In genomic region chr1:121205786-121206711, GRCh38 we compare ENCODE assay signal across 9 cellular contexts. TPM values are rescaled to one million over a fixed set of nuclear protein-coding genes. Genes with fewer than 3 reads are reported as not detected.
A peak's percentile ranks its signal among the peaks of the same experiment; 100 is the strongest.
DNase-seq lines count a peak whose midpoint lies in the region; ATAC-seq and TF ChIP-seq lines count a peak whose summit lies in the region.
"Not testable (repeated sequence)": the region's sequence is repeated elsewhere in the genome, so short reads cannot be mapped to it uniquely, and the experiment has no call there.
"Had no signal": no experiment of that assay in that cellular context is flagged by ENCODE, and none has a peak within 500 bp of the region (broad histone marks: within the 10 kb centered on the region; RNA-seq: fewer than 3 reads in every experiment).

No MANE protein-coding gene starts in this region.

- H3K9me3 Mint-ChIP-seq in activated CD8-positive, alpha-beta memory T cell treated with anti-CD3 and anti-CD28 coated beads, Interleukin-2, amount 10 ng/mL, durations not matched to agents 7 days and 5 days (ENCODE audit: low read depth); activated naive CD8-positive, alpha-beta T cell treated with anti-CD3 and anti-CD28 coated beads, Interleukin-2, amount 50 U/mL, for 24 hours: not testable (repeated sequence)

- not testable (repeated sequence) for H3K4me1 Mint-ChIP-seq in activated CD8-positive, alpha-beta memory T cell treated with anti-CD3 and anti-CD28 coated beads, Interleukin-2, amount 10 ng/mL, durations not matched to agents 7 days and 5 days; activated naive CD8-positive, alpha-beta T cell treated with anti-CD3 and anti-CD28 coated beads, Interleukin-2, amount 50 U/mL, for 24 hours

- CTCF ChIA-PET in activated CD8-positive, alpha-beta memory T cell treated with anti-CD3 and anti-CD28 coated beads, Interleukin-2, amount 10 ng/mL, durations not matched to agents 7 days and 5 days (lab: Charles Lee), result not testable (repeated sequence)

- not testable (repeated sequence) for H3K4me3 Mint-ChIP-seq in activated CD8-positive, alpha-beta memory T cell treated with anti-CD3 and anti-CD28 coated beads, Interleukin-2, amount 10 ng/mL, durations not matched to agents 7 days and 5 days; activated naive CD8-positive, alpha-beta T cell treated with anti-CD3 and anti-CD28 coated beads, Interleukin-2, amount 50 U/mL, for 24 hours

- H3K27ac Mint-ChIP-seq in activated CD8-positive, alpha-beta memory T cell treated with anti-CD3 and anti-CD28 coated beads, Interleukin-2, amount 10 ng/mL, durations not matched to agents 7 days and 5 days; activated naive CD8-positive, alpha-beta T cell treated with anti-CD3 and anti-CD28 coated beads, Interleukin-2, amount 50 U/mL, for 24 hours: not testable (repeated sequence)

- peak; percentile 23 for ATAC-seq in activated CD8-positive, alpha-beta memory T cell treated with anti-CD3 and anti-CD28 coated beads, Interleukin-2, amount 10 ng/mL, durations not matched to agents 7 days and 5 days
- ATAC-seq in activated naive CD8-positive, alpha-beta T cell treated with anti-CD3 and anti-CD28 coated beads, Interleukin-2, amount 50 U/mL, for 24 hours, result peak; percentile 24
- ATAC-seq in stimulated activated naive CD8-positive, alpha-beta T cell treated with anti-CD3 and anti-CD28 coated beads, Interleukin-15, Interleukin-2, amounts not matched to agents 100 U/mL and 50 U/mL, for 24 hours, result peak; percentile 28

- TF ChIP-seq CTCF in fibroblast of mammary gland (conservative IDR thresholded peaks at IDR 0.05; ENCODE audit: control insufficient read depth, insufficient read depth, low read depth, low read length), result not testable (repeated sequence)

- H3K27me3 Mint-ChIP-seq in activated CD8-positive, alpha-beta memory T cell treated with anti-CD3 and anti-CD28 coated beads, Interleukin-2, amount 10 ng/mL, durations not matched to agents 7 days and 5 days; activated naive CD8-positive, alpha-beta T cell treated with anti-CD3 and anti-CD28 coated beads, Interleukin-2, amount 50 U/mL, for 24 hours: not testable (repeated sequence)

- DNase-seq in EL (peak; percentile 14), M059J (ENCODE audit: low read depth) (peak; percentile 1), fibroblast of mammary gland (ENCODE audit: low read depth) (peak; percentile 4), kidney tubule cell (ENCODE audit: low spot score) (peak; percentile 1), pons (ENCODE audit: low spot score) (peak; percentile 1)
- DNase-seq in activated CD8-positive, alpha-beta memory T cell treated with anti-CD3 and anti-CD28 coated beads, Interleukin-2, amount 10 ng/mL, durations not matched to agents 7 days and 5 days; activated naive CD8-positive, alpha-beta T cell treated with anti-CD3 and anti-CD28 coated beads, Interleukin-2, amount 50 U/mL, for 24 hours; stimulated activated naive CD8-positive, alpha-beta T cell treated with anti-CD3 and anti-CD28 coated beads, Interleukin-15, Interleukin-2, amounts not matched to agents 100 U/mL and 50 U/mL, for 24 hours: not testable (repeated sequence)

- not testable (repeated sequence) for H3K4me3 ChIP-seq in fibroblast of mammary gland (ENCODE audit: control insufficient read depth, low read depth, low read length)

- H3K36me3 Mint-ChIP-seq in activated CD8-positive, alpha-beta memory T cell treated with anti-CD3 and anti-CD28 coated beads, Interleukin-2, amount 10 ng/mL, durations not matched to agents 7 days and 5 days; activated naive CD8-positive, alpha-beta T cell treated with anti-CD3 and anti-CD28 coated beads, Interleukin-2, amount 50 U/mL, for 24 hours (ENCODE audit: low read depth): not testable (repeated sequence)

RNA-seq across cellular contexts. Expression of gene SRGAP2C, which starts 21.3 kb away (rescaled TPM):
- 22.7 and 30.3 TPM in 2 replicates for total RNA-seq in M059J (2014; rRNA removed; shearing (Covaris generic))
- 10 to 100 TPM; 37.1 to 40.9 TPM for total RNA-seq in activated CD8-positive, alpha-beta memory T cell treated with anti-CD3 and anti-CD28 coated beads, Interleukin-2, amount 10 ng/mL, durations not matched to agents 7 days and 5 days

RNA-seq across cellular contexts. Expression of gene FAM72B, which starts 21.9 kb away (rescaled TPM):
- total RNA-seq in M059J (2014; rRNA removed; shearing (Covaris generic)), result 9.2 and 15.3 TPM in 2 replicates
- 10 to 100 TPM; 34.9 to 41.1 TPM for total RNA-seq in activated CD8-positive, alpha-beta memory T cell treated with anti-CD3 and anti-CD28 coated beads, Interleukin-2, amount 10 ng/mL, durations not matched to agents 7 days and 5 days
- total RNA-seq: CD4-positive, alpha-beta memory T cell had no signal
